Comparison of ENCODE assay signal across 31 cellular contexts in genomic region chr14:86935241-86935640, GRCh38.
DNase-seq lines count a peak whose midpoint lies in the region; ATAC-seq, FAIRE-seq and TF ChIP-seq lines count a peak whose summit lies in the region.
"Had no signal": no experiment of that assay in that cellular context is flagged by ENCODE, and none has a peak within 500 bp of the region (broad histone marks: within the 10 kb centered on the region; RNA-seq: fewer than 3 reads in every experiment).

No MANE protein-coding gene starts in this region.

- H3K79me2 ChIP-seq in smooth muscle cell (ENCODE audit: low read depth), result no peaks in the 10 kb centered on the region

- peak; percentile 12 for DNase-seq in EL
- peak; percentile 1 for DNase-seq in SK-MEL-5 (ENCODE audit: low read depth, low spot score)
- peak; percentile 90 for DNase-seq in glomerular visceral epithelial cell (ENCODE audit: extremely low spot score)
- no peak for DNase-seq in smooth muscle cell (lab: John Stamatoyannopoulos, UW; ENCODE audit: unreplicated experiment)
- DNase-seq in T-cell, result no peak
- DNase-seq in HTR-8/SVneo (ENCODE audit: insufficient read length, low spot score), result no peak
- DNase-seq in epidermal melanocyte (ENCODE audit: insufficient read length, low spot score), result no peak
- DNase-seq: activated CD4-positive, alpha-beta T cell treated with anti-CD3 and anti-CD28 coated beads for 4 hours; activated CD8-positive, alpha-beta memory T cell treated with anti-CD3 and anti-CD28 coated beads for 24 hours; activated gamma-delta T cell; activated T-cell treated with anti-CD3 and anti-CD28 coated beads, Interleukin-2, amount 50 U/mL, for 1 hour; COR-L47; DMS79; effector CD8-positive, alpha-beta T cell; esophagus squamous epithelium; lower lobe of right lung; NCI-H1105 treated with DMSO at 0.1 percent for 48 hours; NCI-H2081 treated with DMSO at 0.1 percent for 48 hours; NCI-H446; NCI-H82; SIG-M5; stomach; tibial artery had no signal

- H3F3A ChIP-seq in smooth muscle cell (ENCODE audit: low read depth), result no peaks in the 10 kb centered on the region

- no peaks in the 10 kb centered on the region for H3K4me1 Mint-ChIP-seq in T-cell
- H3K4me1 Mint-ChIP-seq: B cell, brain had no signal

- POLR2A ChIA-PET in T-cell (lab: Charles Lee), result no interaction called here

- H3K27ac Mint-ChIP-seq in T-cell, result no peak overlapping the region
- H3K27ac Mint-ChIP-seq: B cell, brain, IgD-negative memory B cell, progenitor cell of endocrine pancreas had no signal

- H3K9ac ChIP-seq in smooth muscle cell (ENCODE audit: low read depth), result no peak overlapping the region

- H3K36me3 Mint-ChIP-seq in T-cell, result no peaks in the 10 kb centered on the region
- H3K36me3 Mint-ChIP-seq: brain, IgD-negative memory B cell had no signal

- no peak overlapping the region for H3K4me3 Mint-ChIP-seq in T-cell
- H3K4me3 Mint-ChIP-seq: B cell, brain, IgD-negative memory B cell had no signal

- ATAC-seq in T-cell (replicated peaks in 1 of 4), result no peak
- ATAC-seq: lower lobe of right lung had no signal

- H3K27me3 Mint-ChIP-seq in T-cell, result no peaks in the 10 kb centered on the region
- H3K27me3 Mint-ChIP-seq: B cell, brain, IgD-negative memory B cell, progenitor cell of endocrine pancreas had no signal

- peak overlapping the region; percentile 18 for H3K4me2 ChIP-seq in smooth muscle cell

- in situ Hi-C loops in SK-MEL-5 (cut with HindIII; ENCODE audit: low pct_unique_long_range_greater_than_20kb, low sequenced_read_pairs), result no loop called here

- no peaks in the 10 kb centered on the region for H3K27me3 ChIP-seq in smooth muscle cell (ENCODE audit: low read depth)
- H3K27me3 ChIP-seq: esophagus squamous epithelium, stomach, tibial artery had no signal

- no peak for FAIRE-seq in HTR-8/SVneo (lab: Jason Lieb, UNC)
- FAIRE-seq: GM12891, H54, keratinocyte, TTC549 had no signal

- no peak overlapping the region for H3K27ac ChIP-seq in smooth muscle cell (ENCODE audit: low read depth)
- H3K27ac ChIP-seq: esophagus squamous epithelium, lower lobe of right lung, stomach, tibial artery had no signal

- 59% methylated on average over 4 of the region's 4 CpGs for WGBS in smooth muscle cell (ENCODE audit: low lambda C conversion rate)

- H4K20me1 ChIP-seq in smooth muscle cell (ENCODE audit: low read depth), result no peaks in the 10 kb centered on the region

- CTCF ChIA-PET in T-cell (lab: Charles Lee), result no interaction called here

- no peak for TF ChIP-seq CTCF in smooth muscle cell (IDR thresholded peaks at IDR 0.05; ENCODE audit: borderline replicate concordance, insufficient read depth, poor library complexity, severe bottlenecking)

- no peak overlapping the region for H3K4me3 ChIP-seq in smooth muscle cell
- H3K4me3 ChIP-seq: esophagus squamous epithelium, lower lobe of right lung, stomach, tibial artery had no signal

- no peaks in the 10 kb centered on the region for H3K4me1 ChIP-seq in smooth muscle cell (ENCODE audit: low read depth)
- H3K4me1 ChIP-seq: esophagus squamous epithelium, lower lobe of right lung, stomach, tibial artery had no signal

- no peaks in the 10 kb centered on the region for H3K36me3 ChIP-seq in smooth muscle cell (ENCODE audit: low read depth)
- H3K36me3 ChIP-seq: esophagus squamous epithelium, lower lobe of right lung, stomach, tibial artery had no signal

- H2AFZ ChIP-seq in smooth muscle cell (ENCODE audit: low read depth), result no peak overlapping the region

- H3K9me3 Mint-ChIP-seq in T-cell, result peaks cover 0 to 18% (median 13%) of the 10 kb centered on the region in 3 donors
- H3K9me3 Mint-ChIP-seq: brain had no signal

- H3K9me3 ChIP-seq in smooth muscle cell (replicated peaks; ENCODE audit: low read depth), result no peaks in the 10 kb centered on the region
- H3K9me3 ChIP-seq: esophagus squamous epithelium, lower lobe of right lung, stomach, tibial artery had no signal

Comparison
In these comparisons a context has a peak if more than half of its experiments do, and no peak if none do; other contexts are left out.
1. DNase-seq: peak in EL (single experiment), SK-MEL-5 (single experiment) and glomerular visceral epithelial cell (single experiment); none in smooth muscle cell (single experiment), T-cell (0 of 34), HTR-8/SVneo (single experiment) and epidermal melanocyte (single experiment).